Comparison of ENCODE assay signal across 13 cellular contexts in the genomic region with DNA sequence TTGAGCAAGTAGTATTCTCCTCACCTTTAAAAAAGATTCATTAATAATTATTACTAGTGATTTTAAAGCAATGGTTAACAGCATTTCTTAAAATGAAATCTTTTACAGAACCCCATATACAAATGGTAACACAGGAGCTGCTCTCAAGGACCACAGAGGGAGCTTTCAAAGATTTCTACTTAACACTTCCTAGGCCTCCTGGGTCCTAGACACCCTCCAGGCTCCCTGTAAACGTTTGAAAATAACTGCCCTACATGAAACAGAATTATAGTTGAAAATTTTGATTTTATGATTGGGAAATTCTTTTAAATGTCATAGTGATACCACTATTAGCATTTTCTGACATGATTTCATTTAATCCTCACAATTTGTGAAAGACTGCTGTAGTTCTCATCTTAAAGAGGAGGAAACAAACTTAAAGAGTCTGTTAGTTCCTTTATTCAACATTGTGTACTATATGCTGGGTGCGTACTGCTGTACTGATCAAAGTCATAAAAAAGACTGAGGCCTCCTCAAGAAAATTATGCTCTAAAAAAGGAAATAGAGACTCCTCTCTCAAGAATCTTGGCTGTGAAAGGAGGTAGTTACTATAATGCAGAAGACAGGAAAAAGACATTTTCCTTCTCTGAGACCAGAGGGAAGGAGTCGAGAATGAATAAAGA. TPM values are rescaled to one million over a fixed set of nuclear protein-coding genes. Genes with fewer than 3 reads are reported as not detected.
DNase-seq lines count a peak whose midpoint lies in the region; ATAC-seq, FAIRE-seq and TF ChIP-seq lines count a peak whose summit lies in the region.
"Had no signal": no experiment of that assay in that cellular context is flagged by ENCODE, and none has a peak within 500 bp of the region (broad histone marks: within the 10 kb centered on the region; RNA-seq: fewer than 3 reads in every experiment).

No MANE protein-coding gene starts in this region.

- no peaks in the 10 kb centered on the region for H3K27me3 Mint-ChIP-seq in CD4-positive, CD25-positive, alpha-beta regulatory T cell
- H3K27me3 Mint-ChIP-seq in naive B cell = no peaks in the 10 kb centered on the region
- H3K27me3 Mint-ChIP-seq in T-helper 2 cell treated with Interferon-gamma antibody and Interleukin-4, amounts not matched to agents 5 μg/mL and 100 μg/mL, for 36 hours (ENCODE audit: low read depth) = no peaks in the 10 kb centered on the region

- H3K27me3 ChIP-seq in CD4-positive, CD25-positive, alpha-beta regulatory T cell (ENCODE audit: control insufficient read depth, insufficient read depth, low read length) = no peaks in the 10 kb centered on the region
- no peaks in the 10 kb centered on the region for H3K27me3 ChIP-seq in adipocyte (replicated peaks; ENCODE audit: control insufficient read depth, insufficient read depth, low read length)

- DNase-seq in CD4-positive, CD25-positive, alpha-beta regulatory T cell = no peak
- DNase-seq in H54 (ENCODE audit: insufficient read length, low spot score) (no peak), adipocyte (ENCODE audit: low read depth) (no peak), naive B cell (no peak), SW 1271 (lab: John Stamatoyannopoulos, UW) (no peak)
- DNase-seq in effector CD8-positive, alpha-beta T cell (lab: John Stamatoyannopoulos, UW) = no peak
- no peak for DNase-seq in stimulated activated CD4-positive, alpha-beta T cell treated with anti-CD3 and anti-CD28 coated beads, Interleukin-2, amount 100 ng/mL, for 24 hours
- no peak for DNase-seq in T-helper 2 cell treated with Interferon-gamma antibody and Interleukin-4, amounts not matched to agents 5 μg/mL and 100 μg/mL, for 36 hours (ENCODE audit: low spot score)
- DNase-seq: amygdala, COR-L47, foreskin melanocyte, NCI-H2171 had no signal

- no peak for TF ChIP-seq POLR2A in H54 (IDR thresholded peaks at IDR 0.05; ENCODE audit: low read depth, low read length)

- peaks cover 91% of the 10 kb centered on the region for H3K4me1 ChIP-seq in CD4-positive, CD25-positive, alpha-beta regulatory T cell (ENCODE audit: control insufficient read depth, insufficient read depth, low read length, poor library complexity, severe bottlenecking)
- H3K4me1 ChIP-seq in adipocyte (ENCODE audit: control insufficient read depth, insufficient read depth, low read length) = peaks cover 54% of the 10 kb centered on the region

- FAIRE-seq in H54 (lab: Jason Lieb, UNC) = peak; percentile 52
- FAIRE-seq: small intestine had no signal

- H3K36me3 ChIP-seq in CD4-positive, CD25-positive, alpha-beta regulatory T cell (ENCODE audit: control insufficient read depth, insufficient read depth, low read length) = no peaks in the 10 kb centered on the region
- H3K36me3 ChIP-seq in adipocyte (ENCODE audit: control insufficient read depth, insufficient read depth, low read length, severe bottlenecking) = no peaks in the 10 kb centered on the region

- H3K9me3 Mint-ChIP-seq in CD4-positive, CD25-positive, alpha-beta regulatory T cell = no peaks in the 10 kb centered on the region
- no peaks in the 10 kb centered on the region for H3K9me3 Mint-ChIP-seq in naive B cell
- no peaks in the 10 kb centered on the region for H3K9me3 Mint-ChIP-seq in T-helper 2 cell treated with Interferon-gamma antibody and Interleukin-4, amounts not matched to agents 5 μg/mL and 100 μg/mL, for 36 hours

- no peak overlapping the region for H3K9ac ChIP-seq in adipocyte (ENCODE audit: low read length)

- peak overlapping the region; percentile 71 for H3K4me3 ChIP-seq in CD4-positive, CD25-positive, alpha-beta regulatory T cell (ENCODE audit: low read depth, low read length)
- peak overlapping the region; percentile 31 for H3K4me3 ChIP-seq in adipocyte (ENCODE audit: low read length)

- no peaks in the 10 kb centered on the region for H3K9me3 ChIP-seq in CD4-positive, CD25-positive, alpha-beta regulatory T cell (ENCODE audit: control insufficient read depth in 2 of 2, low read length in 2 of 2)
- no peaks in the 10 kb centered on the region for H3K9me3 ChIP-seq in adipocyte (ENCODE audit: control insufficient read depth, low read length)

- H3K27ac Mint-ChIP-seq in CD4-positive, CD25-positive, alpha-beta regulatory T cell = no peak overlapping the region
- peak overlapping the region in 2 of 6 donors; percentile 57 to 65 for H3K27ac Mint-ChIP-seq in naive B cell
- H3K27ac Mint-ChIP-seq in T-helper 2 cell treated with Interferon-gamma antibody and Interleukin-4, amounts not matched to agents 5 μg/mL and 100 μg/mL, for 36 hours = no peak overlapping the region

- H3K4me1 Mint-ChIP-seq in CD4-positive, CD25-positive, alpha-beta regulatory T cell = peaks cover 56 to 97% (median 88%) of the 10 kb centered on the region in 4 donors
- H3K4me1 Mint-ChIP-seq in naive B cell = peaks cover 57 to 79% (median 77%) of the 10 kb centered on the region in 3 donors
- peaks cover 54% of the 10 kb centered on the region for H3K4me1 Mint-ChIP-seq in T-helper 2 cell treated with Interferon-gamma antibody and Interleukin-4, amounts not matched to agents 5 μg/mL and 100 μg/mL, for 36 hours (ENCODE audit: low read depth)

- H3K36me3 Mint-ChIP-seq in CD4-positive, CD25-positive, alpha-beta regulatory T cell = peaks cover 2% of the 10 kb centered on the region
- H3K36me3 Mint-ChIP-seq in naive B cell = no peaks in the 10 kb centered on the region
- no peaks in the 10 kb centered on the region for H3K36me3 Mint-ChIP-seq in T-helper 2 cell treated with Interferon-gamma antibody and Interleukin-4, amounts not matched to agents 5 μg/mL and 100 μg/mL, for 36 hours (ENCODE audit: low read depth)

- H3K4me3 Mint-ChIP-seq in CD4-positive, CD25-positive, alpha-beta regulatory T cell = peak overlapping the region; percentile 70 to 86 (median 74)
- H3K4me3 Mint-ChIP-seq in naive B cell = peak overlapping the region; percentile 9 to 83 (median 66)
- H3K4me3 Mint-ChIP-seq in T-helper 2 cell treated with Interferon-gamma antibody and Interleukin-4, amounts not matched to agents 5 μg/mL and 100 μg/mL, for 36 hours = no peak overlapping the region

- ATAC-seq in CD4-positive, CD25-positive, alpha-beta regulatory T cell (ENCODE audit: low read depth in 2 of 2) = no peak
- peak; percentile 47 to 51 for ATAC-seq in naive B cell (ENCODE audit: low read depth in 2 of 2)

- no peak overlapping the region for H3K27ac ChIP-seq in CD4-positive, CD25-positive, alpha-beta regulatory T cell (ENCODE audit: insufficient read depth, low read length, poor library complexity, severe bottlenecking)

RNA-seq across cellular contexts. Expression of a gene that starts 10.6 kb away (rescaled TPM):
- total RNA-seq in CD4-positive, CD25-positive, alpha-beta regulatory T cell = 139 TPM
- polyA plus RNA-seq in CD4-positive, CD25-positive, alpha-beta regulatory T cell = 10 to 100 TPM; 26.1 to 47.9 (median 37.0) TPM
- polyA plus RNA-seq in naive B cell (ENCODE audit: low read depth in 6 of 6) = 10 to 100 TPM; 29.4 to 65.2 (median 40.3) TPM

Comparison
In these comparisons a context has a peak if more than half of its experiments do, and no peak if none do; other contexts are left out.
1. ATAC-seq: peak in naive B cell (2 of 2); none in CD4-positive, CD25-positive, alpha-beta regulatory T cell (0 of 2).